In genomic region chr20:7708112-7708511, GRCh38 we compare ENCODE assay signal across 8 cellular contexts.
"Had no signal": no experiment of that assay in that cellular context is flagged by ENCODE, and none has a peak within 500 bp of the region (broad histone marks: within the 10 kb centered on the region; RNA-seq: fewer than 3 reads in every experiment).

No MANE protein-coding gene starts in this region.

- ATAC-seq: GM12878 had no signal

- H3K4me3 ChIP-seq: GM12878 had no signal

- FAIRE-seq: G401.6, GM12878, GM12891, GM12892, GM18507, GM19239 had no signal

- DNase-seq: GDM1, GF-D8 had no signal
